Comparison of ENCODE assay signal across 8 cellular contexts in genomic region chr19:16447015-16447384, GRCh38. TPM values are rescaled to one million over a fixed set of nuclear protein-coding genes. Genes with fewer than 3 reads are reported as not detected.
DNase-seq lines count a peak whose midpoint lies in the region; ATAC-seq and TF ChIP-seq lines count a peak whose summit lies in the region.

No MANE protein-coding gene starts in this region.

- H3K9me2 ChIP-seq in PC-3 (replicated peaks; ENCODE audit: low read length): no peaks in the 10 kb centered on the region

- peak overlapping the region; percentile 94 for H3K27ac Mint-ChIP-seq in central memory CD8-positive, alpha-beta T cell (ENCODE audit: low read depth)
- H3K27ac Mint-ChIP-seq in type B pancreatic cell: peak overlapping the region; percentile 78

- H3K4me2 ChIP-seq in PC-3 (ENCODE audit: low read length): no peak overlapping the region

- H3K9ac ChIP-seq in PC-3 (ENCODE audit: low read length): no peak overlapping the region

- peaks cover 49% of the 10 kb centered on the region for H4K20me1 ChIP-seq in PC-3 (ENCODE audit: low read length)

- no peak overlapping the region for H2AFZ ChIP-seq in PC-3 (ENCODE audit: low read length)

- H3F3A ChIP-seq in PC-3 (ENCODE audit: low read length, unreplicated experiment): no peaks in the 10 kb centered on the region

- peaks cover 4% of the 10 kb centered on the region for H3K9me3 Mint-ChIP-seq in central memory CD8-positive, alpha-beta T cell
- H3K9me3 Mint-ChIP-seq in type B pancreatic cell: no peaks in the 10 kb centered on the region

- no peaks in the 10 kb centered on the region for H3K27me3 Mint-ChIP-seq in central memory CD8-positive, alpha-beta T cell
- no peaks in the 10 kb centered on the region for H3K27me3 Mint-ChIP-seq in type B pancreatic cell

- TF ChIP-seq CTCF in type B pancreatic cell (conservative IDR thresholded peaks at IDR 0.05) (no peak), PC-3 (conservative IDR thresholded peaks at IDR 0.05; ENCODE audit: low read depth, low read length) (no peak)

- CTCF ChIA-PET in PC-3 (lab: Charles Lee): no interaction called here

- no peak overlapping the region for H3K4me3 ChIP-seq in PC-3 (ENCODE audit: low read length)

- H3K4me1 ChIP-seq in PC-3 (ENCODE audit: insufficient read depth, low read length): peaks cover 13% of the 10 kb centered on the region

- no peak overlapping the region for H3K27ac ChIP-seq in PC-3 (ENCODE audit: low read length)

- H3K36me3 Mint-ChIP-seq in central memory CD8-positive, alpha-beta T cell (ENCODE audit: insufficient read depth): peaks cover 11% of the 10 kb centered on the region
- no peaks in the 10 kb centered on the region for H3K36me3 Mint-ChIP-seq in type B pancreatic cell

- no peaks in the 10 kb centered on the region for H3K9me3 ChIP-seq in PC-3 (ENCODE audit: low read length)

- DNase-seq in AG08396 (ENCODE audit: low spot score) (peak; percentile 87), SIG-M5 treated with dmso at 0.1 percent for 504 hours (lab: John Stamatoyannopoulos, UW; ENCODE audit: unreplicated experiment) (peak; percentile 83), medulla oblongata (ENCODE audit: extremely low spot score) (peak; percentile 79), type B pancreatic cell (ENCODE audit: extremely low spot score, unreplicated experiment) (no peak), PC-3 (no peak), DMS153 treated with DMSO at 0.1 percent for 48 hours (lab: John Stamatoyannopoulos, UW; ENCODE audit: unreplicated experiment) (no peak)
- peak; percentile 34 to 50 for DNase-seq in central memory CD8-positive, alpha-beta T cell (ENCODE audit: low spot score in 2 of 2)

- peaks cover 3% of the 10 kb centered on the region; the same call in 1 of the 2 replicates for H3K36me3 ChIP-seq in PC-3 (ENCODE audit: low read depth, low read length)

- POLR2A ChIA-PET in PC-3 (lab: Charles Lee; ENCODE audit: unreplicated experiment): no interaction called here

- ATAC-seq in GM21528 (IDR thresholded peaks at IDR 0.05; ENCODE audit: low FRiP score, unreplicated experiment) (peak; percentile 37), PC-3 (no peak)
- ATAC-seq in central memory CD8-positive, alpha-beta T cell (replicated peaks; ENCODE audit: extremely low read depth, poor library complexity, severe bottlenecking): peak; percentile 74

- no peaks in the 10 kb centered on the region for H3K27me3 ChIP-seq in PC-3 (ENCODE audit: low read length)

- peaks cover 98% of the 10 kb centered on the region for H3K79me2 ChIP-seq in PC-3 (ENCODE audit: low read length)

- no TSS peak for BruUV-seq in PC-3 (replicated peaks; lab: Mats Ljungman, UMichigan)

- intact Hi-C loops in PC-3 (cut with micrococcal nuclease): no loop called here

- H3K4me3 Mint-ChIP-seq in central memory CD8-positive, alpha-beta T cell: peak overlapping the region; percentile 73
- peak overlapping the region; percentile 62 for H3K4me3 Mint-ChIP-seq in type B pancreatic cell

- peaks cover 65% of the 10 kb centered on the region for H3K4me1 Mint-ChIP-seq in central memory CD8-positive, alpha-beta T cell
- H3K4me1 Mint-ChIP-seq in type B pancreatic cell (ENCODE audit: unreplicated experiment): peaks cover 52% of the 10 kb centered on the region

RNA-seq across cellular contexts. Expression of gene EPS15L1, which starts 24.8 kb away (rescaled TPM):
- total RNA-seq in type B pancreatic cell (ENCODE audit: low replicate concordance) (46.6 and 48.7 TPM in 2 replicates), PC-3 (2014; rRNA removed) (18.1 and 23.8 TPM in 2 replicates)

RNA-seq across cellular contexts. Expression of gene CALR3, which starts 49.0 kb away (rescaled TPM):
- total RNA-seq in type B pancreatic cell (ENCODE audit: low replicate concordance) (not detected in 2 replicates), PC-3 (2014; rRNA removed) (0.47 TPM in 1 of 2 replicates, not detected in the other)

RNA-seq across cellular contexts. Expression of gene C19orf44, which starts 49.2 kb away (rescaled TPM):
- 4.3 and 8.5 TPM in 2 replicates for total RNA-seq in type B pancreatic cell (ENCODE audit: low replicate concordance)
- total RNA-seq in PC-3 (2014; rRNA removed): 2.5 and 5.2 TPM in 2 replicates

Comparison
In these comparisons a context has a peak if more than half of its experiments do, and no peak if none do; other contexts are left out.
1. DNase-seq: peak in AG08396 (single experiment), SIG-M5 treated with dmso at 0.1 percent for 504 hours (single experiment), central memory CD8-positive, alpha-beta T cell (2 of 2) and medulla oblongata (single experiment); none in type B pancreatic cell (single experiment), PC-3 (single experiment) and DMS153 treated with DMSO at 0.1 percent for 48 hours (single experiment).